Comparison of ENCODE assay signal across 8 cellular contexts in the genomic region with DNA sequence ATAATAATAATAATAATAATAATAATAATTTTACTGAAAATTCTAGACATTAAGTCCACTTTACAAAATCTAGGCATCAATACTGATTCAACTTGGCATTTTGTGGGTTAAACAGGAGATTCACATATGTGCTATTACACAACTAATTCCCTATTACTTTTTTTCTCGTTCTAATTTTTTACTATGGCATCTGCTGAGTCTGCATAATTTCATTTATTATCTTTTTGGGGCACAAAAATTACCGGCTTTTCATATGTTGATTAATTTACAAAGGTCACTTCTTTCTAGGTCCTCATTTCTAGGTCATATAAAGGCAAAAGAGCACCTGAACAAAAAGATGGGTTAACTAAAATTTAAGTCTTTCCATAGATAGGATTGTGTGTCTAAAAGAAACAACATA.
"Had no signal": no experiment of that assay in that cellular context is flagged by ENCODE, and none has a peak within 500 bp of the region (broad histone marks: within the 10 kb centered on the region; RNA-seq: fewer than 3 reads in every experiment).

No MANE protein-coding gene starts in this region.

- DNase-seq: H9, HCEC 1CT, KBM-7 had no signal

- ATAC-seq: GM23338 had no signal

- H3K4me3 ChIP-seq: GM23338 had no signal

- H2AFZ ChIP-seq: GM23338 had no signal

- H3K4me2 ChIP-seq: GM23338, KMS-11 had no signal

- H3K9ac ChIP-seq: KMS-11 had no signal

- FAIRE-seq: H1, H54, HTR-8/SVneo had no signal

- H3K27ac ChIP-seq: KMS-11 had no signal
